Comparison of ENCODE assay signal across 19 cellular contexts in genomic region chr1:243559575-243560172, GRCh38.
DNase-seq lines count a peak whose midpoint lies in the region; ATAC-seq and TF ChIP-seq lines count a peak whose summit lies in the region.
"Had no signal": no experiment of that assay in that cellular context is flagged by ENCODE, and none has a peak within 500 bp of the region (broad histone marks: within the 10 kb centered on the region; RNA-seq: fewer than 3 reads in every experiment).

No MANE protein-coding gene starts in this region.

- intact Hi-C loops in activated naive CD4-positive, alpha-beta T cell treated with anti-CD3 and anti-CD28 coated beads for 36 hours (cut with micrococcal nuclease) = no loop called here

- peaks cover 8% of the 10 kb centered on the region for H3K9me3 Mint-ChIP-seq in central memory CD8-positive, alpha-beta T cell
- peaks cover 11% of the 10 kb centered on the region for H3K9me3 Mint-ChIP-seq in nephron progenitor cell
- H3K9me3 Mint-ChIP-seq in activated naive CD4-positive, alpha-beta T cell treated with anti-CD3 and anti-CD28 coated beads for 36 hours = peaks cover 4% of the 10 kb centered on the region

- H3K27me3 Mint-ChIP-seq in central memory CD8-positive, alpha-beta T cell = no peaks in the 10 kb centered on the region
- H3K27me3 Mint-ChIP-seq in nephron progenitor cell (ENCODE audit: low read depth, poor library complexity) = no peaks in the 10 kb centered on the region
- no peaks in the 10 kb centered on the region for H3K27me3 Mint-ChIP-seq in activated naive CD4-positive, alpha-beta T cell treated with anti-CD3 and anti-CD28 coated beads for 36 hours (ENCODE audit: low read depth)

- TF ChIP-seq CTCF in nephron progenitor cell (IDR thresholded peaks at IDR 0.05) = no peak

- H3K36me3 Mint-ChIP-seq in central memory CD8-positive, alpha-beta T cell (ENCODE audit: insufficient read depth) = peaks cover 17% of the 10 kb centered on the region
- H3K36me3 Mint-ChIP-seq in nephron progenitor cell (ENCODE audit: low read depth) = peaks cover 18% of the 10 kb centered on the region
- H3K36me3 Mint-ChIP-seq in activated naive CD4-positive, alpha-beta T cell treated with anti-CD3 and anti-CD28 coated beads for 36 hours (ENCODE audit: low read depth) = peaks cover 20% of the 10 kb centered on the region

- peak overlapping the region; percentile 30 for H3K27ac Mint-ChIP-seq in central memory CD8-positive, alpha-beta T cell (ENCODE audit: low read depth)
- peak overlapping the region; percentile 75 for H3K27ac Mint-ChIP-seq in nephron progenitor cell
- no peak overlapping the region for H3K27ac Mint-ChIP-seq in activated naive CD4-positive, alpha-beta T cell treated with anti-CD3 and anti-CD28 coated beads for 36 hours
- H3K27ac Mint-ChIP-seq: T-helper 2 cell treated with Interferon-gamma antibody and Interleukin-4, amounts not matched to agents 5 μg/mL and 100 μg/mL, for 36 hours had no signal

- no peak overlapping the region for H3K4me3 Mint-ChIP-seq in central memory CD8-positive, alpha-beta T cell
- no peak overlapping the region for H3K4me3 Mint-ChIP-seq in nephron progenitor cell
- no peak overlapping the region for H3K4me3 Mint-ChIP-seq in activated naive CD4-positive, alpha-beta T cell treated with anti-CD3 and anti-CD28 coated beads for 36 hours
- H3K4me3 Mint-ChIP-seq: T-helper 2 cell treated with Interferon-gamma antibody and Interleukin-4, amounts not matched to agents 5 μg/mL and 100 μg/mL, for 36 hours had no signal

- DNase-seq in EL (peak; percentile 41), NCI-H1694 (lab: John Stamatoyannopoulos, UW) (peak; percentile 100), nephron progenitor cell (no peak), NCI-H2081 (lab: John Stamatoyannopoulos, UW) (no peak), activated gamma-delta T cell treated with Interleukin-2 at 50 U/mL for 16 hours (no peak)
- DNase-seq in central memory CD8-positive, alpha-beta T cell (ENCODE audit: low spot score in 2 of 2) = no peak
- no peak for DNase-seq in activated naive CD4-positive, alpha-beta T cell treated with anti-CD3 and anti-CD28 coated beads for 36 hours
- DNase-seq in stimulated activated naive CD4-positive, alpha-beta T cell treated with Interleukin-2 at 50 U/mL for 16 hours (lab: John Stamatoyannopoulos, UW) = no peak
- DNase-seq: activated CD4-positive, alpha-beta T cell treated with anti-CD3 and anti-CD28 coated beads for 1 hour; activated effector memory CD4-positive, alpha-beta T cell treated with anti-CD3 and anti-CD28 coated beads, Interleukin-2, amount 50 U/mL, for 16 hours; body of pancreas; Calu3; effector memory CD4-positive, alpha-beta T cell; NCI-H1048; ovary; Right ventricle myocardium superior; stimulated activated CD4-positive, alpha-beta T cell treated with anti-CD3 and anti-CD28 coated beads, Interleukin-4, amount 100 ng/mL, for 1 hour had no signal

- H3K4me1 Mint-ChIP-seq in central memory CD8-positive, alpha-beta T cell = peaks cover 8% of the 10 kb centered on the region
- no peaks in the 10 kb centered on the region for H3K4me1 Mint-ChIP-seq in nephron progenitor cell
- peaks cover 2% of the 10 kb centered on the region for H3K4me1 Mint-ChIP-seq in activated naive CD4-positive, alpha-beta T cell treated with anti-CD3 and anti-CD28 coated beads for 36 hours (ENCODE audit: low read depth)

- no peak for ATAC-seq in central memory CD8-positive, alpha-beta T cell (replicated peaks; ENCODE audit: extremely low read depth, poor library complexity, severe bottlenecking)
- ATAC-seq: body of pancreas, K562 had no signal

- CTCF ChIA-PET in activated naive CD4-positive, alpha-beta T cell treated with anti-CD3 and anti-CD28 coated beads for 36 hours (lab: Charles Lee) = no interaction called here

Comparison
In these comparisons a context has a peak if more than half of its experiments do, and no peak if none do; other contexts are left out.
1. DNase-seq: peak in EL (single experiment) and NCI-H1694 (single experiment); none in central memory CD8-positive, alpha-beta T cell (0 of 2), nephron progenitor cell (single experiment), activated naive CD4-positive, alpha-beta T cell treated with anti-CD3 and anti-CD28 coated beads for 36 hours (single experiment), NCI-H2081 (0 of 2), activated gamma-delta T cell treated with Interleukin-2 at 50 U/mL for 16 hours (single experiment) and stimulated activated naive CD4-positive, alpha-beta T cell treated with Interleukin-2 at 50 U/mL for 16 hours (single experiment).